In the genomic region with DNA sequence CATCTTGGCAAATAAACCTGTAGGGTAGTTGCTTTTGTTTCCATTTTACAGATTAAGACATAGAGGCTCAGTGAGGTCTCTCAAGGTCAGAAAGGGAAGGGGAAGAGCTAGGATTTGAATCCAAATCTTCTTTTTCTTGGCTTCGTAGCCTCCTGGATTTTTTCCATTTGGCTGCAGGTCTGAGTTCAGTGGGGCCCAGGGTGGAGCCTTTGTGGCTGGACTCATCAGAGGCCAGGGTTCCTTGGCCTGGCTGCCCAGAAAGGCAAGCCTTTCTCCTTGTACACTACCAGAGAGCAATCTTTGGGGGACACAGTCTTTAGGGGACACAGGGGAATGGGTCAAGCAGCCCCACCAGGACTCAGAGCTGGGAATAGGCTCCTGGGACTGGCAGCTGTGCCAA, we compare ENCODE assay signal across 8 cellular contexts. TPM values are rescaled to one million over a fixed set of nuclear protein-coding genes. Genes with fewer than 3 reads are reported as not detected.
DNase-seq lines count a peak whose midpoint lies in the region; ATAC-seq lines count a peak whose summit lies in the region.
"Had no signal": no experiment of that assay in that cellular context is flagged by ENCODE, and none has a peak within 500 bp of the region (broad histone marks: within the 10 kb centered on the region; RNA-seq: fewer than 3 reads in every experiment).

No MANE protein-coding gene starts in this region.

- WGBS in right cardiac atrium: 46% methylated on average over 1 of the region's 1 CpG

- no peaks in the 10 kb centered on the region for H3K9me3 ChIP-seq in Karpas-422 (ENCODE audit: low read length)
- no peaks in the 10 kb centered on the region for H3K9me3 ChIP-seq in right cardiac atrium (ENCODE audit: control insufficient read depth, low read length)
- H3K9me3 ChIP-seq: gastrocnemius medialis had no signal

- no peaks in the 10 kb centered on the region for H3K79me2 ChIP-seq in Karpas-422 (ENCODE audit: low read length)

- H3K9ac ChIP-seq in Karpas-422 (ENCODE audit: low read length): peak overlapping the region; percentile 77

- no peaks in the 10 kb centered on the region for H3K27me3 Mint-ChIP-seq in activated naive CD8-positive, alpha-beta T cell treated with anti-CD3 and anti-CD28 coated beads, Interleukin-2, amount 50 U/mL, for 24 hours

- H3K4me3 Mint-ChIP-seq in activated naive CD8-positive, alpha-beta T cell treated with anti-CD3 and anti-CD28 coated beads, Interleukin-2, amount 50 U/mL, for 24 hours: no peak overlapping the region

- intact Hi-C loops in right cardiac atrium (cut with DNase I): loop anchor here in 3 of 4 donors (5.0 to 10.0 kb wide), 5 partner anchors 60 to 182 kb away; partner anchors contain the start of genes FBXW2 (in 1 of the 3) and PHF19 (in 1 of the 3)

- no peaks in the 10 kb centered on the region for H4K20me1 ChIP-seq in Karpas-422 (ENCODE audit: insufficient read depth, low read depth, low read length)

- H3K36me3 Mint-ChIP-seq in activated naive CD8-positive, alpha-beta T cell treated with anti-CD3 and anti-CD28 coated beads, Interleukin-2, amount 50 U/mL, for 24 hours (ENCODE audit: low read depth): no peaks in the 10 kb centered on the region

- H3K36me3 ChIP-seq in Karpas-422 (ENCODE audit: insufficient read depth, low read length): no peaks in the 10 kb centered on the region
- H3K36me3 ChIP-seq: gastrocnemius medialis had no signal

- H3K4me2 ChIP-seq in Karpas-422 (ENCODE audit: low read depth, low read length, poor library complexity, severe bottlenecking): peak overlapping the region; percentile 81

- peaks cover 57% of the 10 kb centered on the region for H3K4me1 Mint-ChIP-seq in activated naive CD8-positive, alpha-beta T cell treated with anti-CD3 and anti-CD28 coated beads, Interleukin-2, amount 50 U/mL, for 24 hours

- H3K9me3 Mint-ChIP-seq in activated naive CD8-positive, alpha-beta T cell treated with anti-CD3 and anti-CD28 coated beads, Interleukin-2, amount 50 U/mL, for 24 hours: no peaks in the 10 kb centered on the region

- H3K27ac Mint-ChIP-seq in activated naive CD8-positive, alpha-beta T cell treated with anti-CD3 and anti-CD28 coated beads, Interleukin-2, amount 50 U/mL, for 24 hours: peak overlapping the region; percentile 100

- H2AFZ ChIP-seq in Karpas-422 (ENCODE audit: low read length): no peak overlapping the region

- H3K4me1 ChIP-seq in Karpas-422 (ENCODE audit: low read length) (peaks cover 63% of the 10 kb centered on the region), right cardiac atrium (ENCODE audit: control insufficient read depth, insufficient read depth, low read length) (peaks cover 12% of the 10 kb centered on the region)

- no peak for ATAC-seq in activated naive CD8-positive, alpha-beta T cell treated with anti-CD3 and anti-CD28 coated beads, Interleukin-2, amount 50 U/mL, for 24 hours
- ATAC-seq in right cardiac atrium (peak; percentile 78 to 82), esophagus mucosa (no peak), GM18909 (IDR thresholded peaks at IDR 0.05; ENCODE audit: poor library complexity, unreplicated experiment) (no peak)

- H3K9me2 ChIP-seq in Karpas-422 (replicated peaks; ENCODE audit: insufficient read depth, low read length): no peaks in the 10 kb centered on the region

- H3K27me3 ChIP-seq in Karpas-422 (ENCODE audit: low read length) (no peaks in the 10 kb centered on the region), right cardiac atrium (ENCODE audit: control insufficient read depth, insufficient read depth) (no peaks in the 10 kb centered on the region)
- H3K27me3 ChIP-seq: gastrocnemius medialis had no signal

- H3K4me3 ChIP-seq in Karpas-422 (ENCODE audit: low read length) (no peak overlapping the region), right cardiac atrium (ENCODE audit: low read length) (no peak overlapping the region)
- H3K4me3 ChIP-seq: gastrocnemius medialis had no signal

- H3K27ac ChIP-seq in Karpas-422 (ENCODE audit: low read length) (peak overlapping the region; percentile 100), right cardiac atrium (ENCODE audit: low read length) (peak overlapping the region; percentile 84), temporal lobe (ENCODE audit: low read depth, low read length) (peak overlapping the region; percentile 97)

- DNase-seq in Karpas-422 (no peak), right cardiac atrium (peak; percentile 71 to 90 (median 85)), NOMO-1 treated with DMSO at 0.1 percent for 48 hours (lab: John Stamatoyannopoulos, UW; ENCODE audit: unreplicated experiment) (no peak)
- DNase-seq in activated naive CD8-positive, alpha-beta T cell treated with anti-CD3 and anti-CD28 coated beads, Interleukin-2, amount 50 U/mL, for 24 hours: no peak

RNA-seq across cellular contexts. Expression of gene TRAF1, which starts 10.5 kb away (rescaled TPM):
- 18.8 and 23.8 TPM in 2 replicates for total RNA-seq in Karpas-422 (2014; rRNA removed; shearing (Covaris generic); ENCODE audit: low replicate concordance)
- 1 to 10 TPM; 4.1 to 6.1 (median 5.1) TPM for total RNA-seq in right cardiac atrium
- 3.9 TPM for polyA plus RNA-seq in right cardiac atrium
- total RNA-seq in temporal lobe: 2.0 TPM
- total RNA-seq in esophagus mucosa: 1.2 TPM

Comparison
In these comparisons a context has a peak if more than half of its experiments do, and no peak if none do; other contexts are left out.
1. DNase-seq: peak in right cardiac atrium (3 of 3); none in Karpas-422 (single experiment), activated naive CD8-positive, alpha-beta T cell treated with anti-CD3 and anti-CD28 coated beads, Interleukin-2, amount 50 U/mL, for 24 hours (single experiment) and NOMO-1 treated with DMSO at 0.1 percent for 48 hours (single experiment).
2. ATAC-seq: peak in right cardiac atrium (2 of 2); none in activated naive CD8-positive, alpha-beta T cell treated with anti-CD3 and anti-CD28 coated beads, Interleukin-2, amount 50 U/mL, for 24 hours (single experiment), esophagus mucosa (single experiment) and GM18909 (single experiment).
3. Peak in every context shown above with its lines, with median percentiles within 50 percentile points of each other: H3K27ac ChIP-seq.